ENCODE assay signal across 28 cellular contexts in the genomic region with DNA sequence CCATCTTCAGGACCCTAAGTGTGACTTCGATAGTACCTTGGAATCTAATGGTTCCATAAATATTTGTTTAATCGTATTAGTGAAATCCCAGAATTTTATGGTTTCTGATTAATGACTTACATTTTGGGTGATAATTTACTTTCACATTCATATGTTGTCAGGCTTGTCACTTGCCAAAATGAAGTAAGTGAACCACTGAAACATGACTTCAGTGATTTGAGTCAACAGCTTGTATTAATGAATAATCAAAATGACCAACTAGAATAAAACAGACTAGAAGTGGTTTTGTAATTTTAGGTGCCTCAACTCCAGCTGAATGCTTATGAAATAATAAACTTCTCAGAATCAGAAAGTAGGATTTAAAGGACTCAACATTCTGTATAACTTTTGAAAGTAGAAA.
"Had no signal": no experiment of that assay in that cellular context is flagged by ENCODE, and none has a peak within 500 bp of the region (broad histone marks: within the 10 kb centered on the region; RNA-seq: fewer than 3 reads in every experiment).

No MANE protein-coding gene starts in this region.

- H3K27me3 ChIP-seq: adrenal gland, body of pancreas, pancreas, upper lobe of right lung had no signal

- H3K4me3 ChIP-seq: adrenal gland, body of pancreas, pancreas, prostate gland, smooth muscle cell, upper lobe of right lung had no signal

- H3K4me1 ChIP-seq: adrenal gland, body of pancreas, pancreas, prostate gland, upper lobe of right lung had no signal

- DNase-seq: activated CD4-positive, alpha-beta memory T cell treated with anti-CD3 and anti-CD28 coated beads for 36 hours; activated CD4-positive, alpha-beta T cell treated with anti-CD3 and anti-CD28 coated beads, Interleukin-2, amount 10 ng/mL, durations not matched to agents 24 days and 14 days; activated CD4-positive, CD25-positive, alpha-beta regulatory T cell treated with anti-CD3 and anti-CD28 coated beads, Interleukin-2, amount 50 U/mL, for 72 hours; activated CD8-positive, alpha-beta memory T cell treated with anti-CD3 and anti-CD28 coated beads, Interleukin-2, amount 50 U/mL, for 4 hours; activated effector memory CD4-positive, alpha-beta T cell treated with anti-CD3 and anti-CD28 coated beads, Interleukin-2, amount 50 U/mL, for 16 hours; activated naive CD4-positive, alpha-beta T cell treated with anti-CD3 and anti-CD28 coated beads for 36 hours; activated naive CD8-positive, alpha-beta T cell treated with anti-CD3 and anti-CD28 coated beads for 36 hours; activated T-cell treated with anti-CD3 and anti-CD28 coated beads, Interleukin-2, amount 50 U/mL, for 1 hour; adrenal gland; aorta; body of pancreas; dermis blood vessel endothelial cell; effector CD4-positive, alpha-beta T cell; glutamatergic neuron; left colon; naive B cell; pancreas; stimulated activated CD4-positive, alpha-beta T cell treated with anti-CD3 and anti-CD28 coated beads, Interleukin-1b, Interleukin-23, amount 100 ng/mL, for 48 hours; stimulated activated CD4-positive, alpha-beta T cell treated with anti-CD3 and anti-CD28 coated beads, Interleukin-4, amount 100 ng/mL, for 4 hours; stimulated activated CD8-positive, alpha-beta memory T cell treated with anti-CD3 and anti-CD28 coated beads, Interleukin-4, amount 100 ng/mL, for 48 hours; stimulated activated naive CD8-positive, alpha-beta T cell treated with anti-CD3 and anti-CD28 coated beads, Interleukin-15, amount 100 ng/mL, for 72 hours; substantia nigra; T-helper 9 cell; upper lobe of right lung had no signal

- H3K9me3 ChIP-seq: body of pancreas, pancreas, prostate gland, upper lobe of right lung had no signal

- H3K36me3 ChIP-seq: adrenal gland, pancreas, prostate gland, upper lobe of right lung had no signal

- ATAC-seq: body of pancreas; left colon; pancreas; stimulated activated memory B cell treated with anti-CD40 and anti-IgM and Interleukin-4, amounts not matched to agents 10 μg/mL and 1 μg/mL and 100 μg/mL, for 72 hours; stimulated activated naive CD8-positive, alpha-beta T cell treated with anti-CD3 and anti-CD28 coated beads, Interleukin-15, amount 100 ng/mL, for 72 hours; upper lobe of right lung had no signal

- H3K27ac ChIP-seq: adrenal gland, body of pancreas, epithelial cell of prostate, pancreas, prostate gland, upper lobe of right lung had no signal
